In genomic region chr5:72438141-72438540, GRCh38 we compare ENCODE assay signal across 24 cellular contexts.
DNase-seq lines count a peak whose midpoint lies in the region; ATAC-seq and TF ChIP-seq lines count a peak whose summit lies in the region.
"Had no signal": no experiment of that assay in that cellular context is flagged by ENCODE, and none has a peak within 500 bp of the region (broad histone marks: within the 10 kb centered on the region; RNA-seq: fewer than 3 reads in every experiment).

No MANE protein-coding gene starts in this region.

- no peak for TF ChIP-seq CTCF in ascending aorta (IDR thresholded peaks at IDR 0.05)
- TF ChIP-seq CTCF in mucosa of descending colon (IDR thresholded peaks at IDR 0.05), result no peak

- ATAC-seq in GM18502 (IDR thresholded peaks at IDR 0.05; ENCODE audit: poor library complexity, unreplicated experiment) (peak; percentile 55), HG02885 (IDR thresholded peaks at IDR 0.05; ENCODE audit: poor library complexity, unreplicated experiment) (peak; percentile 55), mucosa of descending colon (peak; percentile 32)
- ATAC-seq: CD8-positive, alpha-beta T cell; heart left ventricle; naive thymus-derived CD8-positive, alpha-beta T cell; sciatic nerve; stimulated activated effector memory CD8-positive, alpha-beta T cell treated with anti-CD3 and anti-CD28 coated beads, Interleukin-12 subunit alpha, Interleukin-12 subunit beta, amount 100 ng/mL, for 72 hours had no signal

- intact Hi-C loops in ascending aorta (cut with DNase I), result no loop called here
- intact Hi-C loops in mucosa of descending colon (cut with DNase I, micrococcal nuclease), result no loop called here

- H3K9me3 ChIP-seq in ascending aorta, result no peaks in the 10 kb centered on the region
- H3K9me3 ChIP-seq in mucosa of descending colon, result no peaks in the 10 kb centered on the region
- H3K9me3 ChIP-seq: heart left ventricle, ovary, SJCRH30 had no signal

- H3K4me3 ChIP-seq in ascending aorta (no peak overlapping the region), mucosa of descending colon (no peak overlapping the region)
- H3K4me3 ChIP-seq: heart left ventricle, ovary, SJCRH30 had no signal

- no peaks in the 10 kb centered on the region for H3K27me3 ChIP-seq in ascending aorta
- H3K27me3 ChIP-seq: heart left ventricle, ovary, SJCRH30 had no signal

- peak overlapping the region; percentile 47 to 87 for H3K27ac ChIP-seq in ascending aorta
- H3K27ac ChIP-seq: heart left ventricle, ovary, SJCRH30, WERI-Rb-1 had no signal

- DNase-seq in ascending aorta (ENCODE audit: low spot score in 2 of 2) (no peak), mucosa of descending colon (no peak), MV-4-11 (lab: John Stamatoyannopoulos, UW) (no peak), kidney glomerular epithelial cell (lab: John Stamatoyannopoulos, UW) (no peak), KBM-7 (no peak), NCI-H1694 treated with DMSO at 0.1 percent for 48 hours (lab: John Stamatoyannopoulos, UW) (no peak)
- DNase-seq: activated CD4-positive, alpha-beta T cell treated with anti-CD3 and anti-CD28 coated beads, Interleukin-2, amount 50 U/mL, for 48 hours; activated naive CD4-positive, alpha-beta T cell; activated T-cell treated with anti-CD3 and anti-CD28 coated beads for 4 hours; aorta; CD8-positive, alpha-beta T cell; EL; heart left ventricle; immature natural killer cell; naive thymus-derived CD8-positive, alpha-beta T cell; NCI-H2107; NCI-H526; ovary; SJCRH30; WERI-Rb-1 had no signal

- in situ Hi-C loops in KBM-7 (cut with MboI; ENCODE audit: low pct_unique_long_range_greater_than_20kb, low sequenced_read_pairs), result no loop called here

- H3K4me1 ChIP-seq in ascending aorta, result peaks cover 16 to 70% of the 10 kb centered on the region in 2 donors
- no peaks in the 10 kb centered on the region for H3K4me1 ChIP-seq in mucosa of descending colon (ENCODE audit: low read depth)

- H3K36me3 ChIP-seq in ascending aorta (no peaks in the 10 kb centered on the region), mucosa of descending colon (ENCODE audit: low read depth) (no peaks in the 10 kb centered on the region)
- H3K36me3 ChIP-seq: ovary, SJCRH30, WERI-Rb-1 had no signal
